In the genomic region with DNA sequence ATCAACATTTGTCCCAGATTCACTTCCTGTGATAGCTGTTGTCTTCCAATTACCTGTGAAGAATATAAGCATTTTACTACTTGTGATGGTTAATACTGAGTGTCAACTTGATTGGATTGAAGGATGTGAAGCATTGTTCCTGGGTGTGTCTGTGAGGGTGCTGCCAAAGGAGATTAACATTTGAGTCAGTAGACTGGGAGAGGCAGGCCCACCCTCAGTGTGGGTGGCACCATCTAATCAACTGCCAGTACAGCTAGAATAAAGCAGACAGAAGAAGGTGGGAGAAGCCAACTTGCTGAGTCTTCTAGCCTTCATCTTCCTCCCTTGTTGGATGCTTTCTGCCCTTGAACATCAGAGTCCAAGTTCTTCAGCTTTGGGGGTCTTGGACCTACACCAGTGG, we compare ENCODE assay signal across 33 cellular contexts.
"Had no signal": no experiment of that assay in that cellular context is flagged by ENCODE, and none has a peak within 500 bp of the region (broad histone marks: within the 10 kb centered on the region; RNA-seq: fewer than 3 reads in every experiment).

No MANE protein-coding gene starts in this region.

- DNase-seq: Karpas-422, Kasumi-1, MM.1S, MV-4-11, NCI-H1048, NCI-H1092, NCI-H1092 treated with DMSO at 0.1 percent for 48 hours, NCI-H1105, NCI-H1105 treated with DMSO at 0.1 percent for 48 hours, NCI-H1417, NCI-H1417 treated with DMSO at 0.1 percent for 48 hours, NCI-H1436, NCI-H1436 treated with DMSO at 0.1 percent for 48 hours, NCI-H146, NCI-H1694, NCI-H1694 treated with DMSO at 0.1 percent for 48 hours, NCI-H187, NCI-H187 treated with DMSO at 0.1 percent for 48 hours, NCI-H1930, NCI-H2029, NCI-H2029 treated with DMSO at 0.1 percent for 48 hours, NCI-H2081, NCI-H2081 treated with DMSO at 0.1 percent for 48 hours, NCI-H2107, NCI-H2171, NCI-H2171 treated with DMSO at 0.1 percent for 48 hours, NCI-H2227 treated with DMSO at 0.1 percent for 48 hours, NCI-H226, NCI-H345, NCI-H446, NCI-H510A, NCI-H510A treated with DMSO at 0.1 percent for 48 hours, NCI-H524 had no signal
